ENCODE assay signal across 16 cellular contexts in the genomic region with DNA sequence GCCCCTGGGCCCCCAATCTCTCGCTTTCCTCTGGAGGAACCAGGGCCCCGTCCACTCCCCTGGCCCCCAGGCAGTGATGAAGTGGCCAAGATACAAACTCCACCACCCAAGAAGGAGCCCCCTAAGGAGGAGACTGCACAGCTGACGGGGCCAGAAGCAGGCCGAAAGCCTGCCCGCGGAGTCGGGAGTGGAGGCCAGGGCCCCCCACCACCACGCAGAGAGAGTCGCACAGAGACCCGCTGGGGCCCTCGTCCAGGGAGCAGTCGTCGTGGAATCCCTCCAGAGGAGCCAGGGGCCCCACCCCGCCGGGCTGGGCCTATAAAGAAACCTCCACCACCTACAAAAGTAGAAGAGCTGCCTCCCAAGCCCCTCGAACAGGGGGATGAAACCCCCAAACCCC. TPM values are rescaled to one million over a fixed set of nuclear protein-coding genes. Genes with fewer than 3 reads are reported as not detected.
"Had no signal": no experiment of that assay in that cellular context is flagged by ENCODE, and none has a peak within 500 bp of the region (broad histone marks: within the 10 kb centered on the region; RNA-seq: fewer than 3 reads in every experiment).

No MANE protein-coding gene starts in this region.

- H3K4me1 ChIP-seq: adrenal gland, lower lobe of right lung had no signal

- H3K9me3 ChIP-seq: adrenal gland, lower lobe of right lung had no signal

- DNase-seq: activated CD4-positive, alpha-beta T cell treated with anti-CD3 and anti-CD28 coated beads for 1 hour; activated CD4-positive, alpha-beta T cell treated with anti-CD3 and anti-CD28 coated beads, Interleukin-2, amount 50 U/mL, for 48 hours; activated naive CD4-positive, alpha-beta T cell; adrenal gland; central memory CD4-positive, alpha-beta T cell; effector memory CD8-positive, alpha-beta T cell; erythroblast; hippocampal formation; lower lobe of right lung; naive B cell; nucleus accumbens; stimulated activated CD4-positive, alpha-beta T cell treated with anti-CD3 and anti-CD28 coated beads, Interleukin-4, amount 100 ng/mL, for 24 hours; T-helper 9 cell had no signal

- FAIRE-seq: urothelium cell line had no signal

- ATAC-seq: effector memory CD8-positive, alpha-beta T cell had no signal

- H3K27me3 ChIP-seq: adrenal gland had no signal

- H3K4me3 ChIP-seq: adrenal gland, lower lobe of right lung had no signal

- H3K27ac ChIP-seq: adrenal gland, lower lobe of right lung had no signal

RNA-seq across cellular contexts. Expression of gene AIF1, which starts 16.2 kb away (rescaled TPM):
- total RNA-seq: glomerular endothelial cell, pulmonary artery endothelial cell had no signal

RNA-seq across cellular contexts. Expression of gene APOM, which starts 24.5 kb away (rescaled TPM):
- total RNA-seq: glomerular endothelial cell had no signal
